ENCODE assay signal across 26 cellular contexts in genomic region chr6:95581073-95581472, GRCh38. TPM values are rescaled to one million over a fixed set of nuclear protein-coding genes. Genes with fewer than 3 reads are reported as not detected.
DNase-seq lines count a peak whose midpoint lies in the region; ATAC-seq and TF ChIP-seq lines count a peak whose summit lies in the region.
"Had no signal": no experiment of that assay in that cellular context is flagged by ENCODE, and none has a peak within 500 bp of the region (broad histone marks: within the 10 kb centered on the region; RNA-seq: fewer than 3 reads in every experiment).

No MANE protein-coding gene starts in this region.

- CTCF ChIA-PET in GM10248 (lab: Yijun Ruan, JAX) = no interaction called here

- TF ChIP-seq CTCF in GM10248 (IDR thresholded peaks at IDR 0.05; ENCODE audit: control extremely low read depth, extremely low read depth, low read depth, missing control alignments) = no peak

- POLR2A ChIA-PET in GM10248 (lab: Yijun Ruan, JAX) = no interaction called here

- peaks cover 9% of the 10 kb centered on the region for H3K36me3 Mint-ChIP-seq in activated naive CD8-positive, alpha-beta T cell
- peaks cover 28% of the 10 kb centered on the region for H3K36me3 Mint-ChIP-seq in activated naive CD8-positive, alpha-beta T cell treated with anti-CD3 and anti-CD28 coated beads, Interleukin-2, amount 50 U/mL, for 24 hours (ENCODE audit: low read depth)
- no peaks in the 10 kb centered on the region for H3K36me3 Mint-ChIP-seq in T-helper 17 cell (ENCODE audit: low read depth)

- ATAC-seq in activated naive CD8-positive, alpha-beta T cell treated with anti-CD3 and anti-CD28 coated beads, Interleukin-2, amount 50 U/mL, for 24 hours = no peak
- ATAC-seq in T-helper 17 cell = no peak
- no peak for ATAC-seq in GM21447 (IDR thresholded peaks at IDR 0.05; ENCODE audit: unreplicated experiment)
- no peak for ATAC-seq in GM19023 (IDR thresholded peaks at IDR 0.05; ENCODE audit: unreplicated experiment)
- ATAC-seq: stimulated activated memory B cell treated with anti-CD40 and anti-IgM and Interleukin-4, amounts not matched to agents 10 μg/mL and 1 μg/mL and 100 μg/mL, for 72 hours had no signal

- peaks cover 15% of the 10 kb centered on the region for H3K9me3 Mint-ChIP-seq in activated naive CD8-positive, alpha-beta T cell (ENCODE audit: low read depth)
- peaks cover 6% of the 10 kb centered on the region for H3K9me3 Mint-ChIP-seq in activated naive CD8-positive, alpha-beta T cell treated with anti-CD3 and anti-CD28 coated beads, Interleukin-2, amount 50 U/mL, for 24 hours
- H3K9me3 Mint-ChIP-seq: central memory CD8-positive, alpha-beta T cell had no signal

- DNase-seq in activated naive CD8-positive, alpha-beta T cell treated with anti-CD3 and anti-CD28 coated beads, Interleukin-2, amount 50 U/mL, for 24 hours = no peak
- DNase-seq in NCI-H1694 (lab: John Stamatoyannopoulos, UW) (peak; percentile 1), T-helper 17 cell (no peak), GM10248 (ENCODE audit: extremely low spot score) (no peak), foreskin melanocyte (no peak)
- DNase-seq: activated CD4-positive, alpha-beta T cell treated with anti-CD3 and anti-CD28 coated beads for 4 hours; activated gamma-delta T cell; activated T-cell treated with anti-CD3 and anti-CD28 coated beads, Interleukin-2, amount 50 U/mL, for 24 hours; BE2C; dermis blood vessel endothelial cell; DND-41; glutamatergic neuron; HFFc6; NCI-H1105; NCI-H526 treated with DMSO at 0.1 percent for 48 hours; RPMI8226; sigmoid colon; stimulated activated CD4-positive, alpha-beta T cell treated with anti-CD3 and anti-CD28 coated beads, Interleukin-4, amount 100 ng/mL, for 4 hours; substantia nigra; upper lobe of left lung had no signal

- peak overlapping the region; percentile 19 for H3K27ac Mint-ChIP-seq in activated naive CD8-positive, alpha-beta T cell
- no peak overlapping the region for H3K27ac Mint-ChIP-seq in activated naive CD8-positive, alpha-beta T cell treated with anti-CD3 and anti-CD28 coated beads, Interleukin-2, amount 50 U/mL, for 24 hours
- H3K27ac Mint-ChIP-seq in T-helper 17 cell = peak overlapping the region; percentile 24
- H3K27ac Mint-ChIP-seq: activated T-cell treated with anti-CD3 and anti-CD28 coated beads, Interleukin-2, amount 50 U/mL, for 24 hours; HFFc6; stimulated activated memory B cell treated with anti-CD40 and anti-IgM and Interleukin-4, amounts not matched to agents 10 μg/mL and 1 μg/mL and 100 μg/mL, for 72 hours; T-helper 2 cell treated with Interferon-gamma antibody and Interleukin-4, amounts not matched to agents 5 μg/mL and 100 μg/mL, for 36 hours had no signal

- peaks cover 33% of the 10 kb centered on the region for H3K4me1 Mint-ChIP-seq in activated naive CD8-positive, alpha-beta T cell (ENCODE audit: low read depth)
- peaks cover 19% of the 10 kb centered on the region for H3K4me1 Mint-ChIP-seq in activated naive CD8-positive, alpha-beta T cell treated with anti-CD3 and anti-CD28 coated beads, Interleukin-2, amount 50 U/mL, for 24 hours
- peaks cover 18% of the 10 kb centered on the region for H3K4me1 Mint-ChIP-seq in T-helper 17 cell

- H3K9me3 ChIP-seq in T-helper 17 cell (ENCODE audit: control insufficient read depth, low read length, poor library complexity, severe bottlenecking) = peaks cover 2% of the 10 kb centered on the region
- H3K9me3 ChIP-seq: BE2C had no signal

- H3K4me3 Mint-ChIP-seq in activated naive CD8-positive, alpha-beta T cell = no peak overlapping the region
- H3K4me3 Mint-ChIP-seq in activated naive CD8-positive, alpha-beta T cell treated with anti-CD3 and anti-CD28 coated beads, Interleukin-2, amount 50 U/mL, for 24 hours = no peak overlapping the region
- H3K4me3 Mint-ChIP-seq in T-helper 17 cell = no peak overlapping the region
- H3K4me3 Mint-ChIP-seq: activated T-cell treated with anti-CD3 and anti-CD28 coated beads, Interleukin-2, amount 50 U/mL, for 24 hours; central memory CD8-positive, alpha-beta T cell; HFFc6; stimulated activated memory B cell treated with anti-CD40 and anti-IgM and Interleukin-4, amounts not matched to agents 10 μg/mL and 1 μg/mL and 100 μg/mL, for 72 hours; T-helper 2 cell treated with Interferon-gamma antibody and Interleukin-4, amounts not matched to agents 5 μg/mL and 100 μg/mL, for 36 hours had no signal

- no peaks in the 10 kb centered on the region for H3K27me3 Mint-ChIP-seq in activated naive CD8-positive, alpha-beta T cell
- no peaks in the 10 kb centered on the region for H3K27me3 Mint-ChIP-seq in activated naive CD8-positive, alpha-beta T cell treated with anti-CD3 and anti-CD28 coated beads, Interleukin-2, amount 50 U/mL, for 24 hours
- H3K27me3 Mint-ChIP-seq in T-helper 17 cell = no peaks in the 10 kb centered on the region
- H3K27me3 Mint-ChIP-seq: activated T-cell treated with anti-CD3 and anti-CD28 coated beads, Interleukin-2, amount 50 U/mL, for 24 hours; central memory CD8-positive, alpha-beta T cell; stimulated activated memory B cell treated with anti-CD40 and anti-IgM and Interleukin-4, amounts not matched to agents 10 μg/mL and 1 μg/mL and 100 μg/mL, for 72 hours had no signal

RNA-seq across cellular contexts. Expression of gene MANEA, which starts 3.7 kb away (rescaled TPM):
- 1 to 10 TPM; 3.5 to 6.8 TPM for total RNA-seq in T-helper 17 cell
